8 cellular contexts compared by ENCODE assay signal in genomic region chr3:141403576-141403975, GRCh38. TPM values are rescaled to one million over a fixed set of nuclear protein-coding genes. Genes with fewer than 3 reads are reported as not detected.
DNase-seq lines count a peak whose midpoint lies in the region; ATAC-seq and TF ChIP-seq lines count a peak whose summit lies in the region.
"Had no signal": no experiment of that assay in that cellular context is flagged by ENCODE, and none has a peak within 500 bp of the region (broad histone marks: within the 10 kb centered on the region; RNA-seq: fewer than 3 reads in every experiment).

No MANE protein-coding gene starts in this region.

- H3K4me1 ChIP-seq in left lung = peaks cover 10 to 62% of the 10 kb centered on the region in 2 donors
- H3K4me1 ChIP-seq in subcutaneous abdominal adipose tissue (ENCODE audit: control insufficient read depth in 5 of 5, insufficient read depth in 5 of 5, low read length in 5 of 5) = peaks cover 3 to 55% (median 47%) of the 10 kb centered on the region in 5 donors

- TF ChIP-seq CTCF in HFFc6 (IDR thresholded peaks at IDR 0.05) (no peak), left lung (IDR thresholded peaks at IDR 0.05) (no peak)

- intact Hi-C loops in left lung (cut with DNase I) = no loop called here

- H3K4me3 ChIP-seq in left lung (peak overlapping the region in 1 of 2 donors; percentile 68), subcutaneous abdominal adipose tissue (ENCODE audit: low read depth in 1 of 5, low read length in 5 of 5) (peak overlapping the region in 4 of 5 donors; percentile 81 to 90 (median 88))

- DNase-seq in HFFc6 (no peak), left lung (no peak), GM19240 (ENCODE audit: insufficient read length, low spot score) (no peak)
- DNase-seq in activated naive CD8-positive, alpha-beta T cell treated with anti-CD3 and anti-CD28 coated beads for 36 hours = no peak
- DNase-seq: occipital lobe had no signal

- peak overlapping the region; percentile 88 for H3K4me3 Mint-ChIP-seq in HFFc6
- H3K4me3 Mint-ChIP-seq in activated naive CD8-positive, alpha-beta T cell treated with anti-CD3 and anti-CD28 coated beads for 36 hours = peak overlapping the region; percentile 3

- no peak for ATAC-seq in left lung
- no peak for ATAC-seq in GM19351 (IDR thresholded peaks at IDR 0.05; ENCODE audit: unreplicated experiment)
- no peak for ATAC-seq in esophagus mucosa

- H3K4me1 Mint-ChIP-seq in HFFc6 (ENCODE audit: low read depth) = peaks cover 91% of the 10 kb centered on the region
- H3K4me1 Mint-ChIP-seq in activated naive CD8-positive, alpha-beta T cell treated with anti-CD3 and anti-CD28 coated beads for 36 hours = peaks cover 38% of the 10 kb centered on the region

- peak overlapping the region; percentile 90 to 99 for H3K27ac ChIP-seq in left lung
- peak overlapping the region; percentile 98 for H3K27ac ChIP-seq in subcutaneous abdominal adipose tissue (ENCODE audit: low read depth, low read length)

- H3K9me3 Mint-ChIP-seq in HFFc6 = no peaks in the 10 kb centered on the region
- H3K9me3 Mint-ChIP-seq in activated naive CD8-positive, alpha-beta T cell treated with anti-CD3 and anti-CD28 coated beads for 36 hours = no peaks in the 10 kb centered on the region

- peak overlapping the region in 4 of 5 donors; percentile 60 to 97 (median 82) for H3K9ac ChIP-seq in subcutaneous abdominal adipose tissue (ENCODE audit: low read length in 5 of 5)

- peaks cover 48% of the 10 kb centered on the region for H3K36me3 Mint-ChIP-seq in HFFc6 (ENCODE audit: low read depth)
- H3K36me3 Mint-ChIP-seq in activated naive CD8-positive, alpha-beta T cell treated with anti-CD3 and anti-CD28 coated beads for 36 hours = peaks cover 19% of the 10 kb centered on the region

- H3K27ac Mint-ChIP-seq in HFFc6 = peak overlapping the region; percentile 97
- no peak overlapping the region for H3K27ac Mint-ChIP-seq in activated naive CD8-positive, alpha-beta T cell treated with anti-CD3 and anti-CD28 coated beads for 36 hours

- no peaks in the 10 kb centered on the region for H3K27me3 ChIP-seq in left lung
- H3K27me3 ChIP-seq in subcutaneous abdominal adipose tissue (ENCODE audit: control insufficient read depth in 5 of 5, insufficient read depth in 4 of 5, low read length in 5 of 5) = no peaks in the 10 kb centered on the region

- H3K27me3 Mint-ChIP-seq in HFFc6 (ENCODE audit: insufficient read depth) = no peaks in the 10 kb centered on the region
- H3K27me3 Mint-ChIP-seq in activated naive CD8-positive, alpha-beta T cell treated with anti-CD3 and anti-CD28 coated beads for 36 hours = no peaks in the 10 kb centered on the region

- H3K9me3 ChIP-seq in left lung = no peaks in the 10 kb centered on the region
- H3K9me3 ChIP-seq in subcutaneous abdominal adipose tissue (ENCODE audit: control insufficient read depth in 5 of 5, low read length in 5 of 5) = no peaks in the 10 kb centered on the region

- H3K36me3 ChIP-seq in left lung (peaks cover 0 to 33% of the 10 kb centered on the region in 2 donors), subcutaneous abdominal adipose tissue (ENCODE audit: control insufficient read depth in 5 of 5, insufficient read depth in 5 of 5, low read length in 5 of 5) (peaks cover 5 to 36% (median 22%) of the 10 kb centered on the region in 5 donors)

RNA-seq across cellular contexts. Expression of gene ZBTB38, which starts 35.3 kb away (rescaled TPM):
- total RNA-seq in HFFc6 (2021; fragmentation: NEBNext Ultra II Directional; extraction: Animal tissue kit (Norgen Biotek cat#: 25700)) = 100 to 1,000 TPM; 146 to 172 (median 158) TPM
- 10 to 100 TPM; 14.7 to 16.7 TPM for total RNA-seq in activated naive CD8-positive, alpha-beta T cell treated with anti-CD3 and anti-CD28 coated beads for 36 hours
- 10 to 100 TPM; 84.0 to 91.4 TPM for total RNA-seq in left lung
- 18.4 TPM for total RNA-seq in esophagus mucosa
